23 cellular contexts compared by ENCODE assay signal in the genomic region with DNA sequence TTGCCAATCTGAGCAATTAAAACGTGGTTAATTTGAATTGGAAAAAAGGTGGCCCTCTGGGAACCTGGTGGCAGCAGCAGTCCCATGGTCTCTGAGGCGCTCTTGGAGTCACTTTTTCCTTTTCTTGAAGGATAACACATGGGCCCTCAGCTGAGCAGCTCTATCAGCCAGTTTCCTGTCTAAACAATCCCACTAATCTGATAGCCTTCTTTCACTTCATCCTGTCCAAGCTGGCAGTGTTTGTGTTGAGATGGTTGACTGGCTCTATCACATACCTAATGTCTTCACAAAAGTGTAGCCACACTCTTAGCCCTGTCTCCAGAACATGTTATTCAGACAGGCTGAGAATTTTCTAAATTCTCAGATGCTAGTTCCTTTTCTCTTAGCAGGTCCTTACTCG. TPM values are rescaled to one million over a fixed set of nuclear protein-coding genes. Genes with fewer than 3 reads are reported as not detected.
DNase-seq lines count a peak whose midpoint lies in the region; ATAC-seq lines count a peak whose summit lies in the region.
"Had no signal": no experiment of that assay in that cellular context is flagged by ENCODE, and none has a peak within 500 bp of the region (broad histone marks: within the 10 kb centered on the region; RNA-seq: fewer than 3 reads in every experiment).

No MANE protein-coding gene starts in this region.

- H3K27ac ChIP-seq in mesodermal cell (ENCODE audit: low read depth, low read length, severe bottlenecking), result peak overlapping the region; percentile 77
- H3K27ac ChIP-seq: 22Rv1, GM23248, SJCRH30 had no signal

- H3K9me3 ChIP-seq in mesodermal cell (ENCODE audit: control insufficient read depth, low read length), result peaks cover 12% of the 10 kb centered on the region
- H3K9me3 ChIP-seq: BE2C, MG63, SJCRH30 had no signal

- 63 to 70% methylated on average over 3 of the region's 3 CpGs for WGBS in mesodermal cell (ENCODE audit: insufficient coverage in 2 of 2), 2 experiments

- no peaks in the 10 kb centered on the region for H3K4me1 ChIP-seq in mesodermal cell (ENCODE audit: control insufficient read depth, insufficient read depth, low read length, poor library complexity, severe bottlenecking)
- H3K4me1 ChIP-seq: BE2C, SJCRH30 had no signal

- no peak overlapping the region for H3K4me3 ChIP-seq in mesodermal cell (ENCODE audit: extremely low read depth, insufficient read depth, low read length, poor library complexity, severe bottlenecking)
- H3K4me3 ChIP-seq: GM23248, K562, MG63, SJCRH30 had no signal

- peak; percentile 5 for DNase-seq in DMS53 (lab: John Stamatoyannopoulos, UW)
- DNase-seq in DMS53 treated with DMSO at 0.1 percent for 48 hours (lab: John Stamatoyannopoulos, UW; ENCODE audit: unreplicated experiment), result no peak
- DNase-seq in dermis blood vessel endothelial cell, result peak; percentile 71
- DNase-seq in glomerular visceral epithelial cell (ENCODE audit: extremely low spot score), result peak; percentile 33
- DNase-seq in activated CD4-positive, alpha-beta T cell treated with anti-CD3 and anti-CD28 coated beads, Interleukin-2, amount 50 U/mL, for 4 hours, result no peak
- no peak for DNase-seq in HCEC 1CT
- DNase-seq: BE2C; Calu3; CD8-positive, alpha-beta memory T cell; GM23248; H7; MG63; NCI-H1105 treated with DMSO at 0.1 percent for 48 hours; NCI-H146; NCI-H1930; NCI-H2107; NCI-H524; NCI-H748 treated with DMSO at 0.1 percent for 48 hours; SJCRH30 had no signal

- peaks cover 75% of the 10 kb centered on the region for H3K36me3 ChIP-seq in mesodermal cell (ENCODE audit: control insufficient read depth, insufficient read depth, low read length)

- no peak for ATAC-seq in HG02571 (IDR thresholded peaks at IDR 0.05; ENCODE audit: unreplicated experiment)
- ATAC-seq: K562 had no signal

RNA-seq across cellular contexts. Expression of gene MZT1, which starts 10.7 kb away (rescaled TPM):
- 10.0 and 12.7 TPM in 2 replicates for total RNA-seq in dermis blood vessel endothelial cell
- 40.6 TPM for polyA plus RNA-seq in mesodermal cell (2013, experiment 1 of 2)
- 52.6 TPM for polyA plus RNA-seq in mesodermal cell (2013, experiment 2 of 2)

RNA-seq across cellular contexts. Expression of gene BORA, which starts 10.9 kb away (rescaled TPM):
- total RNA-seq in dermis blood vessel endothelial cell, result 5.3 and 9.1 TPM in 2 replicates
- polyA plus RNA-seq in mesodermal cell (2013, experiment 1 of 2), result 14.4 TPM
- 19.2 TPM for polyA plus RNA-seq in mesodermal cell (2013, experiment 2 of 2)

Comparison
In these comparisons a context has a peak if more than half of its experiments do, and no peak if none do; other contexts are left out.
1. DNase-seq: peak in DMS53 (single experiment), dermis blood vessel endothelial cell (single experiment) and glomerular visceral epithelial cell (single experiment); none in DMS53 treated with DMSO at 0.1 percent for 48 hours (single experiment), activated CD4-positive, alpha-beta T cell treated with anti-CD3 and anti-CD28 coated beads, Interleukin-2, amount 50 U/mL, for 4 hours (0 of 2) and HCEC 1CT (single experiment).